ENCODE assay signal across 27 cellular contexts in genomic region chr1:22887491-22887890, GRCh38.
"Had no signal": no experiment of that assay in that cellular context is flagged by ENCODE, and none has a peak within 500 bp of the region (broad histone marks: within the 10 kb centered on the region; RNA-seq: fewer than 3 reads in every experiment).

No MANE protein-coding gene starts in this region.

- H3K9me3 Mint-ChIP-seq: natural killer cell; nephron; neural crest cell; stimulated activated effector memory CD8-positive, alpha-beta T cell treated with anti-CD3 and anti-CD28 coated beads, Interleukin-12 subunit alpha, Interleukin-12 subunit beta, amount 100 ng/mL, for 72 hours; stimulated activated naive B cell treated with anti-CD40 and anti-IgM and Interleukin-4, amounts not matched to agents 10 μg/mL and 1 μg/mL and 100 μg/mL, for 72 hours; stimulated activated naive CD8-positive, alpha-beta T cell treated with anti-CD3 and anti-CD28 coated beads, Interleukin-15, Interleukin-2, amounts not matched to agents 100 ng/mL and 50 ng/mL, for 24 hours had no signal

- H3K36me3 Mint-ChIP-seq: natural killer cell had no signal

- H3K4me3 Mint-ChIP-seq: natural killer cell; nephron; neural crest cell; stimulated activated effector memory CD8-positive, alpha-beta T cell treated with anti-CD3 and anti-CD28 coated beads, Interleukin-12 subunit alpha, Interleukin-12 subunit beta, amount 100 ng/mL, for 72 hours; stimulated activated naive B cell treated with anti-CD40 and anti-IgM and Interleukin-4, amounts not matched to agents 10 μg/mL and 1 μg/mL and 100 μg/mL, for 72 hours; stimulated activated naive CD8-positive, alpha-beta T cell treated with anti-CD3 and anti-CD28 coated beads, Interleukin-15, Interleukin-2, amounts not matched to agents 100 ng/mL and 50 ng/mL, for 24 hours had no signal

- H3K9ac ChIP-seq: parathyroid adenoma had no signal

- ATAC-seq: natural killer cell; psoas muscle; right cardiac atrium; right lobe of liver; stimulated activated effector memory CD8-positive, alpha-beta T cell treated with anti-CD3 and anti-CD28 coated beads, Interleukin-12 subunit alpha, Interleukin-12 subunit beta, amount 100 ng/mL, for 72 hours; stimulated activated naive B cell treated with anti-CD40 and anti-IgM and Interleukin-4, amounts not matched to agents 10 μg/mL and 1 μg/mL and 100 μg/mL, for 72 hours had no signal

- DNase-seq: natural killer cell; occipital lobe; ovary; psoas muscle; right cardiac atrium; right lobe of liver; sigmoid colon; small intestine; stimulated activated CD4-positive, alpha-beta T cell treated with anti-CD3 and anti-CD28 coated beads, Interleukin-15, amount 100 ng/mL, for 24 hours; stimulated activated CD4-positive, alpha-beta T cell treated with anti-CD3 and anti-CD28 coated beads, Interleukin-2, amount 100 ng/mL, for 24 hours; stimulated activated CD4-positive, alpha-beta T cell treated with anti-CD3 and anti-CD28 coated beads, Interleukin-2, amount 100 ng/mL, for 48 hours; stimulated activated CD4-positive, alpha-beta T cell treated with anti-CD3 and anti-CD28 coated beads, Interleukin-4, amount 100 ng/mL, for 24 hours; stimulated activated naive B cell treated with anti-CD40 and anti-IgM and Interleukin-4, amounts not matched to agents 10 μg/mL and 1 μg/mL and 100 μg/mL, for 72 hours; stimulated activated naive CD4-positive, alpha-beta T cell treated with Interleukin-2 at 50 U/mL for 16 hours; stomach; thyroid gland; trophoblast cell; upper lobe of left lung had no signal

- H2AFZ ChIP-seq: parathyroid adenoma had no signal

- H3K4me1 ChIP-seq: parathyroid adenoma, psoas muscle, right lobe of liver, sigmoid colon, stomach, thyroid gland, tibial nerve, upper lobe of left lung had no signal

- H3K79me2 ChIP-seq: parathyroid adenoma had no signal

- H3K27ac Mint-ChIP-seq: nephron; stimulated activated effector memory CD8-positive, alpha-beta T cell treated with anti-CD3 and anti-CD28 coated beads, Interleukin-12 subunit alpha, Interleukin-12 subunit beta, amount 100 ng/mL, for 72 hours; stimulated activated naive B cell treated with anti-CD40 and anti-IgM and Interleukin-4, amounts not matched to agents 10 μg/mL and 1 μg/mL and 100 μg/mL, for 72 hours; stimulated activated naive CD8-positive, alpha-beta T cell treated with anti-CD3 and anti-CD28 coated beads, Interleukin-15, Interleukin-2, amounts not matched to agents 100 ng/mL and 50 ng/mL, for 24 hours had no signal

- H3K27ac ChIP-seq: ovary, parathyroid adenoma, psoas muscle, right lobe of liver, sigmoid colon, stomach, thoracic aorta, thyroid gland, tibial nerve, upper lobe of left lung, vagina had no signal

- H3K27me3 ChIP-seq: ovary, right lobe of liver, sigmoid colon, stomach, thyroid gland, tibial nerve, upper lobe of left lung, vagina had no signal

- H3K4me3 ChIP-seq: ovary, psoas muscle, right lobe of liver, sigmoid colon, stomach, thoracic aorta, thyroid gland, tibial nerve, upper lobe of left lung, vagina had no signal

- H3K36me3 ChIP-seq: ovary, right lobe of liver, sigmoid colon, stomach, thoracic aorta, thyroid gland, upper lobe of left lung, vagina had no signal

- H3K27me3 Mint-ChIP-seq: progenitor cell of endocrine pancreas had no signal

- H3K9me3 ChIP-seq: ovary, psoas muscle, right lobe of liver, sigmoid colon, stomach, thoracic aorta, thyroid gland, tibial nerve, upper lobe of left lung, vagina had no signal
